In the genomic region with DNA sequence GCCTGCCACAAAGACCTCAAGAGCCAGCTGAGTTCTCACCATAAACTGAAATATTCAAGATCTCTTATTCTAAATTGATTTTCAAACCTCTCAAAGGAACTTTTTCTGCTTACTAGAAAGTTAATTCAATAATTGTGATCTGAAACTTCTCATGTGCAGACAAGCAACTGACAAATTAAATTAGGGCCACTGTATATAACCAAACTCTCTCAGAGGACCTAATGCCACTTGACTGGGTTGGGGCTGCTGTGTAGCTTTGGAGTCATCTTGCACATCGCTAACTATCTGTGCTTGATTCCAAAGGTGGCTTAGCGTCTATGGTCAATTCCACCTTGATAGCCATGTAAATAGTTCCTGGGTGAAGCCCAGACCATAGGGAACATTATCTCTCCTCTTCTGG, we compare ENCODE assay signal across 23 cellular contexts.
DNase-seq lines count a peak whose midpoint lies in the region; TF ChIP-seq lines count a peak whose summit lies in the region.
"Had no signal": no experiment of that assay in that cellular context is flagged by ENCODE, and none has a peak within 500 bp of the region (broad histone marks: within the 10 kb centered on the region; RNA-seq: fewer than 3 reads in every experiment).

No MANE protein-coding gene starts in this region.

- H3F3A ChIP-seq in SK-N-SH (replicated peaks; ENCODE audit: insufficient read depth) = no peaks in the 10 kb centered on the region

- no peak overlapping the region for H2AK5ac ChIP-seq in mesendoderm (ENCODE audit: low read length)
- H2AK5ac ChIP-seq in H9 (ENCODE audit: insufficient read length, low read length) = no peak overlapping the region

- no peaks in the 10 kb centered on the region for H3K27me3 Mint-ChIP-seq in H9 (ENCODE audit: low read depth)
- H3K27me3 Mint-ChIP-seq: CD4-positive, alpha-beta T cell had no signal

- H3K56ac ChIP-seq in mesendoderm (ENCODE audit: low read length) (no peak overlapping the region), H9 (ENCODE audit: insufficient read length, low read depth, low read length) (no peak overlapping the region)

- 35% methylated on average over 2 of the region's 2 CpGs for WGBS in SK-N-SH (ENCODE audit: low lambda C conversion rate)
- no CpG with 5 or more reads among the region's 2 CpGs for WGBS in mesendoderm (ENCODE audit: extremely low coverage, insufficient coverage, low lambda C conversion rate)
- 91 to 97% methylated on average over 2 of the region's 2 CpGs for WGBS in testis, 2 donors
- no CpG with 5 or more reads among the region's 2 CpGs for WGBS in H9 (ENCODE audit: extremely low coverage, insufficient read length, low lambda C conversion rate)

- no peak overlapping the region for H4K5ac ChIP-seq in mesendoderm (ENCODE audit: low read length)
- no peak overlapping the region for H4K5ac ChIP-seq in H9 (ENCODE audit: insufficient read length, low read depth, low read length)

- TF ChIP-seq EP300 in SK-N-SH (IDR thresholded peaks at IDR 0.05; ENCODE audit: borderline replicate concordance in 1 of 2, low read depth in 1 of 2, low read length in 1 of 2) = no peak

- H3K36me3 Mint-ChIP-seq in H9 (ENCODE audit: insufficient read depth in 1 of 3, low read depth in 3 of 3) = no peaks in the 10 kb centered on the region
- H3K36me3 Mint-ChIP-seq: CD8-positive, alpha-beta T cell had no signal

- H3K79me2 ChIP-seq in KMS-11 (ENCODE audit: insufficient read depth, low read depth) = no peaks in the 10 kb centered on the region
- H3K79me2 ChIP-seq in SK-N-SH (ENCODE audit: insufficient read depth) = no peaks in the 10 kb centered on the region
- H3K79me2 ChIP-seq in mesendoderm (ENCODE audit: control insufficient read depth, insufficient read depth, low read length) = no peaks in the 10 kb centered on the region
- H3K79me2 ChIP-seq in H9 (ENCODE audit: insufficient read depth, low read length) = no peaks in the 10 kb centered on the region

- no peaks in the 10 kb centered on the region for H3K4me1 Mint-ChIP-seq in H9

- H3K27ac Mint-ChIP-seq in H9 = no peak overlapping the region
- H3K27ac Mint-ChIP-seq: CD4-positive, alpha-beta T cell; CD8-positive, alpha-beta T cell had no signal

- H2AFZ ChIP-seq in KMS-11 (ENCODE audit: low read depth) (no peak overlapping the region), SK-N-SH (ENCODE audit: low read depth) (no peak overlapping the region), H9 (ENCODE audit: low read length) (no peak overlapping the region)

- H3K36me3 ChIP-seq in BE2C = no peaks in the 10 kb centered on the region
- H3K36me3 ChIP-seq in KMS-11 (ENCODE audit: insufficient read depth) = no peaks in the 10 kb centered on the region
- H3K36me3 ChIP-seq in SK-N-SH (replicated peaks in 1 of 2; ENCODE audit: control insufficient read depth in 1 of 2, insufficient read depth in 2 of 2, low read length in 1 of 2) = no peaks in the 10 kb centered on the region
- H3K36me3 ChIP-seq in mesendoderm (ENCODE audit: control insufficient read depth, insufficient read depth, low read length) = no peaks in the 10 kb centered on the region
- no peaks in the 10 kb centered on the region for H3K36me3 ChIP-seq in testis (ENCODE audit: low read depth, missing control alignments)
- H3K36me3 ChIP-seq: BLaER1 treated with 17β-estradiol and CSF1 and Interleukin-3, amounts not matched to agents 10 nM and 100 nM had no signal

- H2BK12ac ChIP-seq in H9 (ENCODE audit: insufficient read length, low read depth, low read length) = no peak overlapping the region

- H3K27ac ChIP-seq in KMS-11 (no peak overlapping the region), SK-N-SH (ENCODE audit: low read depth in 2 of 2, low read length in 1 of 2) (peak overlapping the region in 1 of 2 experiments; percentile 44; a peak in 2 of 4 replicates), mesendoderm (ENCODE audit: low read depth, low read length) (no peak overlapping the region), testis (no peak overlapping the region), H9 (ENCODE audit: insufficient read length, low read depth, low read length) (no peak overlapping the region)
- H3K27ac ChIP-seq: BLaER1 treated with 17β-estradiol and CSF1 and Interleukin-3, amounts not matched to agents 10 nM and 100 nM; C4-2B had no signal

- no peak overlapping the region for H3K14ac ChIP-seq in H9 (ENCODE audit: insufficient read depth, low read length)

- no peaks in the 10 kb centered on the region for H3K79me1 ChIP-seq in mesendoderm (ENCODE audit: low read length)
- no peaks in the 10 kb centered on the region for H3K79me1 ChIP-seq in H9 (ENCODE audit: insufficient read depth, low read depth, low read length, poor library complexity, severe bottlenecking)

- H3K4ac ChIP-seq in mesendoderm (ENCODE audit: low read depth, low read length) = no peak overlapping the region
- H3K4ac ChIP-seq in H9 (ENCODE audit: low read depth, low read length) = no peak overlapping the region

- TF ChIP-seq RAD21 in SK-N-SH (IDR thresholded peaks at IDR 0.05; ENCODE audit: low read length) = no peak

- H2BK120ac ChIP-seq in mesendoderm (ENCODE audit: low read depth, low read length) (no peak overlapping the region), H9 (ENCODE audit: low read depth, low read length, poor library complexity, severe bottlenecking) (no peak overlapping the region)

- intact Hi-C loops in testis (cut with DNase I; ENCODE audit: low total_unique reads) = no loop called here

- no peak for TF ChIP-seq CTCF in BE2C (IDR thresholded peaks at IDR 0.05; ENCODE audit: low read depth, low read length)
- TF ChIP-seq CTCF in KMS-11 (conservative IDR thresholded peaks at IDR 0.05; ENCODE audit: low read depth, low read length) = no peak
- TF ChIP-seq CTCF in SK-N-SH (IDR thresholded peaks at IDR 0.05) = no peak
- TF ChIP-seq CTCF in testis (IDR thresholded peaks at IDR 0.05) = no peak
- no peak for TF ChIP-seq CTCF in H9 (conservative IDR thresholded peaks at IDR 0.05)

- H3K4me3 ChIP-seq in BE2C (ENCODE audit: low read depth, low read length) = no peak overlapping the region
- no peak overlapping the region for H3K4me3 ChIP-seq in KMS-11 (IDR thresholded peaks at IDR 0.05; ENCODE audit: insufficient read depth, low read depth, low read length)
- H3K4me3 ChIP-seq in SK-N-SH (ENCODE audit: low read depth in 2 of 2, low read length in 1 of 2) = no peak overlapping the region
- H3K4me3 ChIP-seq in mesendoderm (ENCODE audit: low read length) = no peak overlapping the region
- no peak overlapping the region for H3K4me3 ChIP-seq in testis
- H3K4me3 ChIP-seq: BLaER1 treated with 17β-estradiol and CSF1 and Interleukin-3, amounts not matched to agents 10 nM and 100 nM; GM12878 had no signal

- no peak overlapping the region for H3K9ac ChIP-seq in KMS-11
- H3K9ac ChIP-seq in SK-N-SH = no peak overlapping the region
- H3K9ac ChIP-seq in mesendoderm (ENCODE audit: low read length) = no peak overlapping the region
- H3K9ac ChIP-seq in H9 (ENCODE audit: extremely low read depth, insufficient read length, low read length) = no peak overlapping the region
- H3K9ac ChIP-seq: BLaER1 treated with 17β-estradiol and CSF1 and Interleukin-3, amounts not matched to agents 10 nM and 100 nM had no signal

- no peaks in the 10 kb centered on the region for H3K27me3 ChIP-seq in BE2C
- H3K27me3 ChIP-seq in KMS-11 (ENCODE audit: insufficient read depth, low read depth) = no peaks in the 10 kb centered on the region
- no peaks in the 10 kb centered on the region for H3K27me3 ChIP-seq in SK-N-SH (ENCODE audit: insufficient read depth)
- no peaks in the 10 kb centered on the region for H3K27me3 ChIP-seq in mesendoderm (ENCODE audit: insufficient read depth, low read length, poor library complexity)
- no peaks in the 10 kb centered on the region for H3K27me3 ChIP-seq in testis
- no peaks in the 10 kb centered on the region for H3K27me3 ChIP-seq in H9 (ENCODE audit: insufficient read depth, low read length)
- H3K27me3 ChIP-seq: BLaER1 treated with 17β-estradiol and CSF1 and Interleukin-3, amounts not matched to agents 10 nM and 100 nM had no signal

- H3K23ac ChIP-seq in mesendoderm (ENCODE audit: low read length) (no peak overlapping the region), H9 (ENCODE audit: insufficient read length, low read depth, low read length) (no peak overlapping the region)

- DNase-seq in BE2C = peak; percentile 65
- DNase-seq in SK-N-SH = peak; percentile 3
- DNase-seq in mesendoderm = peak; percentile 2
- no peak for DNase-seq in COLO668 (lab: John Stamatoyannopoulos, UW; ENCODE audit: unreplicated experiment)
- no peak for DNase-seq in testis
- no peak for DNase-seq in H9
- no peak for DNase-seq in NK-92 treated with Interleukin-12 subunit alpha and Interleukin-12 subunit beta, amount 100 ng/mL, for 24 hours (lab: John Stamatoyannopoulos, UW)
- DNase-seq: 8988T; ACHN; CD4-positive, alpha-beta T cell; CD8-positive, alpha-beta T cell; COR-L47; DMS 273 treated with DMSO at 0.1 percent for 48 hours; DMS153; DMS53; DMS79; DND-41; EL; GDM1 had no signal

- H3K4me1 ChIP-seq in BE2C (peaks cover 11% of the 10 kb centered on the region), KMS-11 (ENCODE audit: low read depth, poor library complexity, severe bottlenecking) (peaks cover 21% of the 10 kb centered on the region), SK-N-SH (ENCODE audit: control insufficient read depth in 1 of 2, insufficient read depth in 2 of 2, low read depth in 1 of 2, low read length in 1 of 2) (peaks cover 0 to 7% of the 10 kb centered on the region in 2 experiments; a peak in 2 of 4 replicates), mesendoderm (ENCODE audit: control insufficient read depth, low read depth, low read length) (no peaks in the 10 kb centered on the region), testis (no peaks in the 10 kb centered on the region), H9 (ENCODE audit: insufficient read depth, low read length) (no peaks in the 10 kb centered on the region)
- H3K4me1 ChIP-seq: BLaER1 treated with 17β-estradiol and CSF1 and Interleukin-3, amounts not matched to agents 10 nM and 100 nM had no signal

- H4K91ac ChIP-seq in H9 (ENCODE audit: insufficient read length, low read depth, low read length) = no peak overlapping the region

- H3T11ph ChIP-seq in H9 (ENCODE audit: low read length) = no peak overlapping the region

- TF ChIP-seq POLR2A in testis (IDR thresholded peaks at IDR 0.05) = no peak

- H2BK5ac ChIP-seq in mesendoderm (ENCODE audit: low read length) = no peak overlapping the region
- no peak overlapping the region for H2BK5ac ChIP-seq in H9 (ENCODE audit: insufficient read length, low read length)

- H3K9me3 ChIP-seq in BE2C (no peaks in the 10 kb centered on the region), SK-N-SH (no peaks in the 10 kb centered on the region), testis (no peaks in the 10 kb centered on the region), H9 (ENCODE audit: control insufficient read depth, low read depth, low read length) (no peaks in the 10 kb centered on the region)
- H3K9me3 ChIP-seq: BLaER1 treated with 17β-estradiol and CSF1 and Interleukin-3, amounts not matched to agents 10 nM and 100 nM had no signal

- POLR2A ChIA-PET in SK-N-SH (lab: Yijun Ruan, JAX) = no interaction called here

- no peak overlapping the region for H2BK20ac ChIP-seq in H9 (ENCODE audit: low read depth, low read length, poor library complexity, severe bottlenecking)

- H4K20me1 ChIP-seq in KMS-11 (ENCODE audit: insufficient read depth) (no peaks in the 10 kb centered on the region), SK-N-SH (ENCODE audit: insufficient read depth) (no peaks in the 10 kb centered on the region), H9 (ENCODE audit: control insufficient read depth, insufficient read depth, insufficient read length) (no peaks in the 10 kb centered on the region)
- H4K20me1 ChIP-seq: BLaER1 treated with 17β-estradiol and CSF1 and Interleukin-3, amounts not matched to agents 10 nM and 100 nM had no signal

- CTCF ChIA-PET in SK-N-SH (lab: Yijun Ruan, JAX) = interaction anchor here (0.8 to 1.4 kb wide), 2 partner anchors 8 to 365 kb away, joined by 4 to 5 read pairs; no protein-coding TSS in a partner anchor

- H3K9me2 ChIP-seq in SK-N-SH = no peaks in the 10 kb centered on the region

- H3K4me3 Mint-ChIP-seq in H9 = no peak overlapping the region
- H3K4me3 Mint-ChIP-seq: CD4-positive, alpha-beta T cell; CD8-positive, alpha-beta T cell had no signal

- no peak overlapping the region for H3K18ac ChIP-seq in mesendoderm (ENCODE audit: low read length)
- H3K18ac ChIP-seq in H9 (ENCODE audit: insufficient read length, low read depth, low read length) = no peak overlapping the region

- H3K23me2 ChIP-seq in H9 (ENCODE audit: insufficient read length, low read depth, low read length, poor library complexity, severe bottlenecking) = no peaks in the 10 kb centered on the region

- H3K4me2 ChIP-seq in KMS-11 (peak overlapping the region; percentile 18; the same call in 1 of the 2 replicates), SK-N-SH (no peak overlapping the region), mesendoderm (ENCODE audit: low read length) (no peak overlapping the region), H9 (ENCODE audit: insufficient read depth, insufficient read length, low read length) (no peak overlapping the region)
- H3K4me2 ChIP-seq: BLaER1 treated with 17β-estradiol and CSF1 and Interleukin-3, amounts not matched to agents 10 nM and 100 nM had no signal

- H2BK15ac ChIP-seq in mesendoderm (replicated peaks; ENCODE audit: low read depth) = no peak overlapping the region
- no peak overlapping the region for H2BK15ac ChIP-seq in H9 (ENCODE audit: low read depth, low read length)

- H3K9me3 Mint-ChIP-seq in H9 = no peaks in the 10 kb centered on the region

- no peak overlapping the region for H4K8ac ChIP-seq in mesendoderm (ENCODE audit: low read depth, low read length)
- no peak overlapping the region for H4K8ac ChIP-seq in H9 (replicated peaks; ENCODE audit: insufficient read length, low read depth, low read length)

Comparison
In these comparisons a context has a peak if more than half of its experiments do, and no peak if none do; other contexts are left out.
1. DNase-seq: peak in BE2C (single experiment), SK-N-SH (single experiment) and mesendoderm (single experiment); none in COLO668 (single experiment), testis (single experiment), H9 (single experiment) and NK-92 treated with Interleukin-12 subunit alpha and Interleukin-12 subunit beta, amount 100 ng/mL, for 24 hours (single experiment).